1 cellular context compared by ENCODE assay signal in the genomic region with DNA sequence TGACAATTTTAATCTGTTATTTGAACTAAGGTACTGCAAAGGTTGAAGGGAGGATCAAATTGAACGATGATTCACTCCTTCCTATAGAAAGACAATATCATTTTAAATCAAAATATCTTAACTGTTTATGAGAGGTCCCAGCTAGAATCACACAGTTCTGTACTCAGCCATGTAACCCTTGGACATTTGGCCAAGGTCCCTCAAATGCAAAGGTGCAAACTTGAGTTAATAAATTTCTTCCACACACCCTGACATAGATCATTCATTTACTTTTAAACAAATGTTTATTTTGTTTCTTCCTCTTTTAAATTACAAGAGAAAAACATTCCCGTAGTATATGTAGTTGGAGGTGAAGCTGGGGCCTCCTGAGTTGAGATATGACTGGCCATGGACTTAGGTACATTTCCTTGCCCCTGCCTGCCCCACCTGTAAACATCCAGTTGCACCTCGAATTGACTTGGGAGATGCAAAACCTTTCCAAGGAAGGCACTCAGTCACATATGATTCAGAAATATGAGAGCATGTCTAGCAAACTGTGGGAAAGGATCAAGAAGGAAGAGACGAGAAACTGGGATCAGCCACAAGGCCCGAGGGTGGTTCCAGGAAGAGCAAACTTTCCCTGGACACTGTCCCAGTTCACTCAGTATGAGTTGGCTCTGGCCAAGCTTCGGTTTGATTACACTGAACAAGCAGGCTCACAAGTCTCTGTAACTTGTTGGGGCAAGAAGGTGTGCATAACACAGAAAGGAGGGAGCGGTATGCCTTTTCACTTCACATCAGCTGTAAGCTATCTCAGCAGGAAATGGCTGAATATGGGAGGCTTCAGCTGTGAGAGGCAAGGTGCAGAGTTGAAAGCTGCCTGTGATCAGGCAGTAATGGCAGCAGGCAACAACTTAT.
TF ChIP-seq lines count a peak whose summit lies in the region.

No MANE protein-coding gene starts in this region.

TF ChIP-seq in HepG2, 621 proteins besides CTCF, POLR2A, EP300 and RAD21 (continued from another document and continues in another):
- TF ChIP-seq, protein P1, sequence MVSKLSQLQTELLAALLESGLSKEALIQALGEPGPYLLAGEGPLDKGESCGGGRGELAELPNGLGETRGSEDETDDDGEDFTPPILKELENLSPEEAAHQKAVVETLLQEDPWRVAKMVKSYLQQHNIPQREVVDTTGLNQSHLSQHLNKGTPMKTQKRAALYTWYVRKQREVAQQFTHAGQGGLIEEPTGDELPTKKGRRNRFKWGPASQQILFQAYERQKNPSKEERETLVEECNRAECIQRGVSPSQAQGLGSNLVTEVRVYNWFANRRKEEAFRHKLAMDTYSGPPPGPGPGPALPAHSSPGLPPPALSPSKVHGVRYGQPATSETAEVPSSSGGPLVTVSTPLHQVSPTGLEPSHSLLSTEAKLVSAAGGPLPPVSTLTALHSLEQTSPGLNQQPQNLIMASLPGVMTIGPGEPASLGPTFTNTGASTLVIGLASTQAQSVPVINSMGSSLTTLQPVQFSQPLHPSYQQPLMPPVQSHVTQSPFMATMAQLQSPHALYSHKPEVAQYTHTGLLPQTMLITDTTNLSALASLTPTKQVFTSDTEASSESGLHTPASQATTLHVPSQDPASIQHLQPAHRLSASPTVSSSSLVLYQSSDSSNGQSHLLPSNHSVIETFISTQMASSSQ (IDR thresholded peaks at IDR 0.05; ENCODE audit: low read depth) = peak; percentile 42; the same call in 1 of the 2 replicates
- TF ChIP-seq, protein P1 (CRISPR knock-in tag; IDR thresholded peaks at IDR 0.05; ENCODE audit: borderline replicate concordance) = no peak
- no peak for TF ChIP-seq ZNF256 (CRISPR knock-in tag; conservative IDR thresholded peaks at IDR 0.05)
- 0 out of 2 replicates have a peak, but pooled peaks have one; percentile 34 for TF ChIP-seq ZBTB38 (CRISPR knock-in tag; IDR thresholded peaks at IDR 0.05)
- no peak for TF ChIP-seq THAP11 (CRISPR knock-in tag; IDR thresholded peaks at IDR 0.05)
- TF ChIP-seq, protein P2, sequence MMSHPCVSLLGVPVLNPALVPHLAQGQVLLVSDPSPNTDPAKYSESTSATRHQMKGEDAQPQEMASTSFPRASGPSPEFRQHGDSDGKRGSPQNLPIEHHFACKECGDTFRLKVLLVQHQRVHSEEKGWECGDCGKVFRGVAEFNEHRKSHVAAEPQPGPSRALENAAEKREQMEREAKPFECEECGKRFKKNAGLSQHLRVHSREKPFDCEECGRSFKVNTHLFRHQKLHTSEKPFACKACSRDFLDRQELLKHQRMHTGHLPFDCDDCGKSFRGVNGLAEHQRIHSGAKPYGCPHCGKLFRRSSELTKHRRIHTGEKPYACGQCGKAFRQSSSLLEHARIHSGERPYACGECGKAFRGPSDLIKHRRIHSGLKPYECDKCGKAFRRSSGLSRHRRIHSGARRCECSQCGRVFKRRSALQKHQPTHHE (CRISPR knock-in tag; IDR thresholded peaks at IDR 0.05; ENCODE audit: borderline replicate concordance) = no peak
- TF ChIP-seq ZSCAN12 (CRISPR knock-in tag; IDR thresholded peaks at IDR 0.05) = no peak
- TF ChIP-seq, protein P3, sequence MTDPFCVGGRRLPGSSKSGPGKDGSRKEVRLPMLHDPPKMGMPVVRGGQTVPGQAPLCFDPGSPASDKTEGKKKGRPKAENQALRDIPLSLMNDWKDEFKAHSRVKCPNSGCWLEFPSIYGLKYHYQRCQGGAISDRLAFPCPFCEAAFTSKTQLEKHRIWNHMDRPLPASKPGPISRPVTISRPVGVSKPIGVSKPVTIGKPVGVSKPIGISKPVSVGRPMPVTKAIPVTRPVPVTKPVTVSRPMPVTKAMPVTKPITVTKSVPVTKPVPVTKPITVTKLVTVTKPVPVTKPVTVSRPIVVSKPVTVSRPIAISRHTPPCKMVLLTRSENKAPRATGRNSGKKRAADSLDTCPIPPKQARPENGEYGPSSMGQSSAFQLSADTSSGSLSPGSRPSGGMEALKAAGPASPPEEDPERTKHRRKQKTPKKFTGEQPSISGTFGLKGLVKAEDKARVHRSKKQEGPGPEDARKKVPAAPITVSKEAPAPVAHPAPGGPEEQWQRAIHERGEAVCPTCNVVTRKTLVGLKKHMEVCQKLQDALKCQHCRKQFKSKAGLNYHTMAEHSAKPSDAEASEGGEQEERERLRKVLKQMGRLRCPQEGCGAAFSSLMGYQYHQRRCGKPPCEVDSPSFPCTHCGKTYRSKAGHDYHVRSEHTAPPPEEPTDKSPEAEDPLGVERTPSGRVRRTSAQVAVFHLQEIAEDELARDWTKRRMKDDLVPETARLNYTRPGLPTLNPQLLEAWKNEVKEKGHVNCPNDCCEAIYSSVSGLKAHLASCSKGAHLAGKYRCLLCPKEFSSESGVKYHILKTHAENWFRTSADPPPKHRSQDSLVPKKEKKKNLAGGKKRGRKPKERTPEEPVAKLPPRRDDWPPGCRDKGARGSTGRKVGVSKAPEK (CRISPR knock-in tag; IDR thresholded peaks at IDR 0.05; ENCODE audit: borderline replicate concordance) = no peak
- TF ChIP-seq ZNF572 (CRISPR knock-in tag; IDR thresholded peaks at IDR 0.05) = no peak; the same call in 1 of the 2 replicates
- TF ChIP-seq ZNF530 (CRISPR knock-in tag; IDR thresholded peaks at IDR 0.05; ENCODE audit: low read depth) = no peak
- TF ChIP-seq ZNF616 (CRISPR knock-in tag; IDR thresholded peaks at IDR 0.05; ENCODE audit: low read depth) = no peak
- 0 out of 2 replicates have a peak, but pooled peaks have one; percentile 6 for TF ChIP-seq ZNF629 (CRISPR knock-in tag; conservative IDR thresholded peaks at IDR 0.05)
- TF ChIP-seq, protein P4, sequence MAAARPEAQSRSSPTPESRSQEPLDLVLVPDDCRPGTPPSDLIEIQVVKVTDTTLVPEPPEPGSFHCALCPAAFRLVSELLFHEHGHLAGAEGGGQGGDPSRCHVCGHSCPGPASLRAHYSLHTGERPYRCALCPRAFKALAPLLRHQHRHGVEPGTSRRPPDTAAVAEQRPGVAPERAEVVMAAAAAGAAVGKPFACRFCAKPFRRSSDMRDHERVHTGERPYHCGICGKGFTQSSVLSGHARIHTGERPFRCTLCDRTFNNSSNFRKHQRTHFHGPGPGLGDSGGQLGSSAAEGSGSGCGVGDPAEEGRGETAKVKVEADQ (CRISPR knock-in tag; IDR thresholded peaks at IDR 0.05; ENCODE audit: borderline replicate concordance) = no peak
- 0 out of 2 replicates have a peak, but pooled peaks have one; percentile 26 for TF ChIP-seq PHF21A (CRISPR knock-in tag; IDR thresholded peaks at IDR 0.05)
- no peak for TF ChIP-seq NFKB2 (CRISPR knock-in tag; IDR thresholded peaks at IDR 0.05; ENCODE audit: borderline replicate concordance)
- TF ChIP-seq, protein P5, sequence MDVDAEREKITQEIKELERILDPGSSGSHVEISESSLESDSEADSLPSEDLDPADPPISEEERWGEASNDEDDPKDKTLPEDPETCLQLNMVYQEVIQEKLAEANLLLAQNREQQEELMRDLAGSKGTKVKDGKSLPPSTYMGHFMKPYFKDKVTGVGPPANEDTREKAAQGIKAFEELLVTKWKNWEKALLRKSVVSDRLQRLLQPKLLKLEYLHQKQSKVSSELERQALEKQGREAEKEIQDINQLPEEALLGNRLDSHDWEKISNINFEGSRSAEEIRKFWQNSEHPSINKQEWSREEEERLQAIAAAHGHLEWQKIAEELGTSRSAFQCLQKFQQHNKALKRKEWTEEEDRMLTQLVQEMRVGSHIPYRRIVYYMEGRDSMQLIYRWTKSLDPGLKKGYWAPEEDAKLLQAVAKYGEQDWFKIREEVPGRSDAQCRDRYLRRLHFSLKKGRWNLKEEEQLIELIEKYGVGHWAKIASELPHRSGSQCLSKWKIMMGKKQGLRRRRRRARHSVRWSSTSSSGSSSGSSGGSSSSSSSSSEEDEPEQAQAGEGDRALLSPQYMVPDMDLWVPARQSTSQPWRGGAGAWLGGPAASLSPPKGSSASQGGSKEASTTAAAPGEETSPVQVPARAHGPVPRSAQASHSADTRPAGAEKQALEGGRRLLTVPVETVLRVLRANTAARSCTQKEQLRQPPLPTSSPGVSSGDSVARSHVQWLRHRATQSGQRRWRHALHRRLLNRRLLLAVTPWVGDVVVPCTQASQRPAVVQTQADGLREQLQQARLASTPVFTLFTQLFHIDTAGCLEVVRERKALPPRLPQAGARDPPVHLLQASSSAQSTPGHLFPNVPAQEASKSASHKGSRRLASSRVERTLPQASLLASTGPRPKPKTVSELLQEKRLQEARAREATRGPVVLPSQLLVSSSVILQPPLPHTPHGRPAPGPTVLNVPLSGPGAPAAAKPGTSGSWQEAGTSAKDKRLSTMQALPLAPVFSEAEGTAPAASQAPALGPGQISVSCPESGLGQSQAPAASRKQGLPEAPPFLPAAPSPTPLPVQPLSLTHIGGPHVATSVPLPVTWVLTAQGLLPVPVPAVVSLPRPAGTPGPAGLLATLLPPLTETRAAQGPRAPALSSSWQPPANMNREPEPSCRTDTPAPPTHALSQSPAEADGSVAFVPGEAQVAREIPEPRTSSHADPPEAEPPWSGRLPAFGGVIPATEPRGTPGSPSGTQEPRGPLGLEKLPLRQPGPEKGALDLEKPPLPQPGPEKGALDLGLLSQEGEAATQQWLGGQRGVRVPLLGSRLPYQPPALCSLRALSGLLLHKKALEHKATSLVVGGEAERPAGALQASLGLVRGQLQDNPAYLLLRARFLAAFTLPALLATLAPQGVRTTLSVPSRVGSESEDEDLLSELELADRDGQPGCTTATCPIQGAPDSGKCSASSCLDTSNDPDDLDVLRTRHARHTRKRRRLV (CRISPR knock-in tag; IDR thresholded peaks at IDR 0.05) = no peak
- TF ChIP-seq, protein P6, sequence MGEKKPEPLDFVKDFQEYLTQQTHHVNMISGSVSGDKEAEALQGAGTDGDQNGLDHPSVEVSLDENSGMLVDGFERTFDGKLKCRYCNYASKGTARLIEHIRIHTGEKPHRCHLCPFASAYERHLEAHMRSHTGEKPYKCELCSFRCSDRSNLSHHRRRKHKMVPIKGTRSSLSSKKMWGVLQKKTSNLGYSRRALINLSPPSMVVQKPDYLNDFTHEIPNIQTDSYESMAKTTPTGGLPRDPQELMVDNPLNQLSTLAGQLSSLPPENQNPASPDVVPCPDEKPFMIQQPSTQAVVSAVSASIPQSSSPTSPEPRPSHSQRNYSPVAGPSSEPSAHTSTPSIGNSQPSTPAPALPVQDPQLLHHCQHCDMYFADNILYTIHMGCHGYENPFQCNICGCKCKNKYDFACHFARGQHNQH (CRISPR knock-in tag; IDR thresholded peaks at IDR 0.05) = no peak
- TF ChIP-seq ZNF614 (CRISPR knock-in tag; IDR thresholded peaks at IDR 0.05; ENCODE audit: borderline replicate concordance) = no peak
- TF ChIP-seq, protein P7, sequence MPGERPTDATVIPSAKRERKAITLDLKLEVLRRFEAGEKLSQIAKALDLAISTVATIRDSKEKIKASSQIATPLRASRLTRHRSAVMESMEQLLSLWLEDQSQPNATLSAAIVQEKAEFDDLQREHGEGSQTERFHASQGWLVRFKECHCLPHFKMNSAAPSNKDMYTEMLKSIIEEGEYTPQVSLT (CRISPR knock-in tag; IDR thresholded peaks at IDR 0.05; ENCODE audit: borderline replicate concordance, low read depth) = no peak
- peak; percentile 21; the same call in 1 of the 2 replicates for TF ChIP-seq ZNF350 (CRISPR knock-in tag; IDR thresholded peaks at IDR 0.05; ENCODE audit: borderline replicate concordance, low read depth)
- TF ChIP-seq, protein P8, sequence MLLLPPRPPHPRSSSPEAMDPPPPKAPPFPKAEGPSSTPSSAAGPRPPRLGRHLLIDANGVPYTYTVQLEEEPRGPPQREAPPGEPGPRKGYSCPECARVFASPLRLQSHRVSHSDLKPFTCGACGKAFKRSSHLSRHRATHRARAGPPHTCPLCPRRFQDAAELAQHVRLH (CRISPR knock-in tag; IDR thresholded peaks at IDR 0.05; ENCODE audit: borderline replicate concordance, low read depth) = no peak
- no peak for TF ChIP-seq SRF (IDR thresholded peaks at IDR 0.05; ENCODE audit: low read depth, low read length)
- TF ChIP-seq ZNF644 (CRISPR knock-in tag; IDR thresholded peaks at IDR 0.05; ENCODE audit: low read depth) = no peak; the same call in 1 of the 2 replicates
- no peak for TF ChIP-seq RBM39 (IDR thresholded peaks at IDR 0.05; ENCODE audit: low read depth, low read length, poor library complexity, severe bottlenecking)
- TF ChIP-seq ARNTL (CRISPR knock-in tag; IDR thresholded peaks at IDR 0.05) = no peak
- TF ChIP-seq, protein P9, sequence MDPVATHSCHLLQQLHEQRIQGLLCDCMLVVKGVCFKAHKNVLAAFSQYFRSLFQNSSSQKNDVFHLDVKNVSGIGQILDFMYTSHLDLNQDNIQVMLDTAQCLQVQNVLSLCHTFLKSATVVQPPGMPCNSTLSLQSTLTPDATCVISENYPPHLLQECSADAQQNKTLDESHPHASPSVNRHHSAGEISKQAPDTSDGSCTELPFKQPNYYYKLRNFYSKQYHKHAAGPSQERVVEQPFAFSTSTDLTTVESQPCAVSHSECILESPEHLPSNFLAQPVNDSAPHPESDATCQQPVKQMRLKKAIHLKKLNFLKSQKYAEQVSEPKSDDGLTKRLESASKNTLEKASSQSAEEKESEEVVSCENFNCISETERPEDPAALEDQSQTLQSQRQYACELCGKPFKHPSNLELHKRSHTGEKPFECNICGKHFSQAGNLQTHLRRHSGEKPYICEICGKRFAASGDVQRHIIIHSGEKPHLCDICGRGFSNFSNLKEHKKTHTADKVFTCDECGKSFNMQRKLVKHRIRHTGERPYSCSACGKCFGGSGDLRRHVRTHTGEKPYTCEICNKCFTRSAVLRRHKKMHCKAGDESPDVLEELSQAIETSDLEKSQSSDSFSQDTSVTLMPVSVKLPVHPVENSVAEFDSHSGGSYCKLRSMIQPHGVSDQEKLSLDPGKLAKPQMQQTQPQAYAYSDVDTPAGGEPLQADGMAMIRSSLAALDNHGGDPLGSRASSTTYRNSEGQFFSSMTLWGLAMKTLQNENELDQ (CRISPR knock-in tag; IDR thresholded peaks at IDR 0.05; ENCODE audit: borderline replicate concordance) = no peak
